Comparison of ENCODE assay signal across 9 cellular contexts in the genomic region with DNA sequence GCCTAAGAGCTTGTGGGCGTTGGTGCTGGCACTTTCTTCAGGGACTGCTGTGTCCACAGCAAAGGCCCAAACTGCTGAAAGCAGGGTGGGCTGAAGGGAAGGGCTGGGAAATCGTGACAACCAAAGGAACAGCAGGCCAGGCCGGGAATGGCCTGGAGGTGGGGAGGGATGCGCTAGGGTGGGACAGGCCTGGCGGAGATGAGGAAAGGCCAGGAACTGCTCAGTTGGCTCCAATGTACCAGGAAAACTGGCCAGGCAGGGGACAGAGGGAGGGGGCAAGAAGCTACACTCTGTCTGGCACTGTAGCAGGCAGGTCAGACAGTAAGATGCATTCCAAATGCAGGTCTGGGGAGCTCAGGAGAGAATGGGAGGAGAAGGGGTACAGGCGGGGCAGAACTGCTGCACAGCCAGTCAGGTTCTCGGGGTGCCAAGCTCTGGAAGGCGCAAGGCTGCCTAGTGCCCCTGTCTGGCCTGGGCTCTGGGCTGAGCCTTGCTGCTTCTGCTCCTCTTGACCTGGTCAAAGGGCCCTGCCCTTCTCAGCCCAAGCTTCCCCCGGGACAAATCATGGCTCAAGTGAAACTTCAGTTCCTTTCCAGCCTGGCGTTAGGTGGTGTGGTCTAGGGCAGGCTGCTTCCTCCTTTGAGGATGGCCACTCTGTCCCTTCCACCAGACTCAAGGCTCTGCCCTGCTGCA. TPM values are rescaled to one million over a fixed set of nuclear protein-coding genes. Genes with fewer than 3 reads are reported as not detected.
DNase-seq lines count a peak whose midpoint lies in the region; ATAC-seq, FAIRE-seq and TF ChIP-seq lines count a peak whose summit lies in the region.
"Had no signal": no experiment of that assay in that cellular context is flagged by ENCODE, and none has a peak within 500 bp of the region (broad histone marks: within the 10 kb centered on the region; RNA-seq: fewer than 3 reads in every experiment).

No MANE protein-coding gene starts in this region.

- no peaks in the 10 kb centered on the region for H3K9me3 ChIP-seq in CD4-positive, alpha-beta memory T cell (ENCODE audit: control insufficient read depth in 1 of 2, low read length in 2 of 2)
- H3K9me3 ChIP-seq in OCI-LY7 (ENCODE audit: low read length) = no peaks in the 10 kb centered on the region
- H3K9me3 ChIP-seq in H1 (ENCODE audit: insufficient read depth in 2 of 2, low read depth in 1 of 2, low read length in 1 of 2) = no peaks in the 10 kb centered on the region
- H3K9me3 ChIP-seq in pancreas = no peaks in the 10 kb centered on the region

- intact Hi-C loops in CD4-positive, alpha-beta memory T cell (cut with micrococcal nuclease) = no loop called here
- intact Hi-C loops in OCI-LY7 (cut with micrococcal nuclease; ENCODE audit: unreplicated experiment) = no loop called here
- intact Hi-C loops in pancreas (cut with DNase I) = no loop called here

- peak overlapping the region; percentile 6 for H3K27ac ChIP-seq in CD4-positive, alpha-beta memory T cell (ENCODE audit: low read depth, low read length)
- peak overlapping the region; percentile 19 for H3K27ac ChIP-seq in OCI-LY7 (ENCODE audit: low read depth, low read length, poor library complexity, severe bottlenecking)
- H3K27ac ChIP-seq in H1 (ENCODE audit: low read depth, low read length) = no peak overlapping the region; the same call in 1 of the 2 replicates
- peak overlapping the region; percentile 22 to 71 (median 59) for H3K27ac ChIP-seq in pancreas

- POLR2A ChIA-PET in CD4-positive, alpha-beta memory T cell (lab: Charles Lee; ENCODE audit: partially characterized antibody) = interaction anchor here (0.5 to 4.1 kb wide), 6 partner anchors 8 to 186 kb away, joined by 3 to 22 read pairs (median 6); a partner anchor contains a TSS
- POLR2A ChIA-PET in OCI-LY7 (lab: Charles Lee) = interaction anchor here (1.1 kb wide), 1 partner anchor 12 kb away, joined by 3 read pairs; a partner anchor contains a TSS
- POLR2A ChIA-PET in H1 (lab: Charles Lee; ENCODE audit: partially characterized antibody) = interaction anchor here (0.7 to 38.1 kb wide), 6 partner anchors 0 to 72 kb away, joined by 3 to 708 read pairs (median 4); a partner anchor contains a TSS

- H2AK5ac ChIP-seq in H1 (ENCODE audit: low read depth, low read length) = peak overlapping the region; percentile 72; the same call in 1 of the 2 replicates

- no peak overlapping the region for H3K4me3 ChIP-seq in CD4-positive, alpha-beta memory T cell (ENCODE audit: low read length in 2 of 2)
- H3K4me3 ChIP-seq in OCI-LY7 (ENCODE audit: low read depth, low read length, poor library complexity, severe bottlenecking) (no peak overlapping the region), H1 (ENCODE audit: extremely low read depth in 1 of 4, insufficient read depth in 2 of 4, low read depth in 3 of 4, low read length in 4 of 4) (no peak overlapping the region), pancreas (no peak overlapping the region)

- ATAC-seq in pancreas (no peak), HG03520 (IDR thresholded peaks at IDR 0.05; ENCODE audit: unreplicated experiment) (no peak), GM18858 (IDR thresholded peaks at IDR 0.05; ENCODE audit: unreplicated experiment) (no peak)

- H3K4me1 ChIP-seq in CD4-positive, alpha-beta memory T cell (ENCODE audit: insufficient read depth, low read length) = peaks cover 55% of the 10 kb centered on the region
- H3K4me1 ChIP-seq in OCI-LY7 (ENCODE audit: insufficient read depth, low read length, poor library complexity, severe bottlenecking) (peaks cover 41% of the 10 kb centered on the region), H1 (replicated peaks in 1 of 4; ENCODE audit: control insufficient read depth in 3 of 4, insufficient read depth in 4 of 4, low read length in 3 of 4) (peaks cover 0 to 15% (median 8%) of the 10 kb centered on the region in 4 experiments; a peak in 6 of 7 replicates), pancreas (peaks cover 0 to 8% (median 5%) of the 10 kb centered on the region in 3 donors)

- no peaks in the 10 kb centered on the region for H3K23me2 ChIP-seq in H1 (ENCODE audit: low read depth, low read length)

- H3K4me2 ChIP-seq in OCI-LY7 (ENCODE audit: low read length) = no peak overlapping the region
- no peak overlapping the region for H3K4me2 ChIP-seq in H1 (ENCODE audit: insufficient read depth in 1 of 2, low read depth in 2 of 2, low read length in 2 of 2)

- H3K56ac ChIP-seq in H1 (replicated peaks; ENCODE audit: insufficient read length, low read depth, low read length) = no peak overlapping the region

- WGBS in H1 (ENCODE audit: extremely low coverage in 1 of 2, insufficient coverage in 1 of 2, insufficient read length in 1 of 2, insufficient replicate concordance in 2 of 2, low coverage in 1 of 2, low lambda C conversion rate in 2 of 2, missing lambda C conversion rate in 1 of 2), 2 experiments = 86% methylated on average over 9 of the region's 10 CpGs; no CpG with 5 or more reads in 1 of the 2 experiments
- 76 to 79% methylated on average over 10 of the region's 10 CpGs for WGBS in pancreas, 2 donors

- H3K18ac ChIP-seq in H1 (ENCODE audit: extremely low read depth, low read length) = peak overlapping the region; percentile 48; the same call in 1 of the 2 replicates

- no peak overlapping the region for H4K5ac ChIP-seq in H1 (ENCODE audit: insufficient read length, low read depth, low read length)

- peak overlapping the region in 5 of 8 donors; percentile 39 to 73 (median 52) for H3K4me3 Mint-ChIP-seq in CD4-positive, alpha-beta memory T cell

- no peak overlapping the region for H3K4ac ChIP-seq in H1 (replicated peaks; ENCODE audit: insufficient read length, low read depth, low read length)

- TF ChIP-seq POLR2A in H1 (IDR thresholded peaks at IDR 0.05; ENCODE audit: control extremely low read depth in 1 of 2, low read depth in 2 of 2, low read length in 2 of 2) = no peak

- no peak overlapping the region for H3K14ac ChIP-seq in H1 (ENCODE audit: insufficient read length)

- H2AFZ ChIP-seq in OCI-LY7 (ENCODE audit: low read length) = no peak overlapping the region
- H2AFZ ChIP-seq in H1 (ENCODE audit: low read length) = no peak overlapping the region

- peak overlapping the region; percentile 41; the same call in 1 of the 2 replicates for H4K8ac ChIP-seq in H1 (ENCODE audit: extremely low read depth, insufficient read depth, low read length)

- H3K9me3 Mint-ChIP-seq in CD4-positive, alpha-beta memory T cell = no peaks in the 10 kb centered on the region

- no peaks in the 10 kb centered on the region for H3K9me2 ChIP-seq in OCI-LY7 (ENCODE audit: insufficient read depth, low read length)

- H2BK5ac ChIP-seq in H1 (ENCODE audit: low read depth, low read length) = peak overlapping the region; percentile 78; the same call in 1 of the 2 replicates

- no peaks in the 10 kb centered on the region for H3K27me3 ChIP-seq in CD4-positive, alpha-beta memory T cell (ENCODE audit: insufficient read depth, low read length)
- H3K27me3 ChIP-seq in H1 (replicated peaks in 1 of 4; ENCODE audit: control insufficient read depth in 3 of 4, extremely low read depth in 1 of 4, insufficient read depth in 3 of 4, low read length in 3 of 4) = peaks cover 0 to 5% (median 0%) of the 10 kb centered on the region in 4 experiments; a peak in 1 of 7 replicates
- H3K27me3 ChIP-seq in pancreas = peaks cover 0 to 4% (median 0%) of the 10 kb centered on the region in 4 donors

- no peaks in the 10 kb centered on the region for H4K20me1 ChIP-seq in OCI-LY7 (ENCODE audit: insufficient read depth, low read length)
- no peaks in the 10 kb centered on the region for H4K20me1 ChIP-seq in H1 (replicated peaks in 1 of 2; ENCODE audit: control insufficient read depth in 1 of 2, insufficient read depth in 2 of 2, low read length in 2 of 2)

- peaks cover 0 to 11% of the 10 kb centered on the region in 2 donors for H3K36me3 Mint-ChIP-seq in CD4-positive, alpha-beta memory T cell

- no peak for TF ChIP-seq RAD21 in H1 (IDR thresholded peaks at IDR 0.05 in 1 of 2, conservative IDR thresholded peaks at IDR 0.05 in 1 of 2; ENCODE audit: low read depth in 2 of 2, low read length in 2 of 2)

- peak overlapping the region; percentile 60; the same call in 1 of the 2 replicates for H2BK12ac ChIP-seq in H1 (ENCODE audit: low read depth, low read length)

- TF ChIP-seq CTCF in OCI-LY7 (conservative IDR thresholded peaks at IDR 0.05; ENCODE audit: low read length) = no peak
- TF ChIP-seq CTCF in H1 (IDR thresholded peaks at IDR 0.05; ENCODE audit: control extremely low read depth in 1 of 3, insufficient read depth in 1 of 3, low read depth in 1 of 3, low read length in 3 of 3) = no peak
- TF ChIP-seq CTCF in pancreas (IDR thresholded peaks at IDR 0.05) = no peak

- TF ChIP-seq EP300 in H1 (IDR thresholded peaks at IDR 0.05; ENCODE audit: borderline replicate concordance in 1 of 2, low read depth in 2 of 2, low read length in 2 of 2) = no peak

- no peaks in the 10 kb centered on the region for H3K27me3 Mint-ChIP-seq in CD4-positive, alpha-beta memory T cell

- no peak for DNase-seq in CD4-positive, alpha-beta memory T cell
- no peak for DNase-seq in OCI-LY7 (ENCODE audit: low spot score)
- no peak for DNase-seq in H1 (ENCODE audit: low read depth in 1 of 2, low spot score in 2 of 2)
- DNase-seq in pancreas = peak in 2 of 6 donors; percentile 13 to 59
- DNase-seq in Kasumi-1 (lab: John Stamatoyannopoulos, UW) = no peak
- DNase-seq in iPS-NIHi7 (ENCODE audit: extremely low spot score) = no peak

- no peak overlapping the region for H3K9ac ChIP-seq in H1 (replicated peaks in 1 of 4; ENCODE audit: extremely low read depth in 1 of 4, low read depth in 3 of 4, low read length in 3 of 4)

- H3K79me2 ChIP-seq in OCI-LY7 (ENCODE audit: insufficient read depth, low read depth, low read length) (no peaks in the 10 kb centered on the region), H1 (ENCODE audit: control insufficient read depth in 1 of 2, insufficient read depth in 2 of 2, low read length in 2 of 2) (no peaks in the 10 kb centered on the region)

- H3K79me1 ChIP-seq in H1 (ENCODE audit: low read depth, low read length) = no peaks in the 10 kb centered on the region

- H4K91ac ChIP-seq in H1 (replicated peaks; ENCODE audit: insufficient read length, low read length) = no peak overlapping the region

- H2BK20ac ChIP-seq in H1 (ENCODE audit: low read length) = 0 out of 2 replicates have a peak overlapping the region, but pooled peaks have one; percentile 72

- no peaks in the 10 kb centered on the region for H3K36me3 ChIP-seq in CD4-positive, alpha-beta memory T cell (ENCODE audit: insufficient read depth, low read length)
- H3K36me3 ChIP-seq in OCI-LY7 (ENCODE audit: insufficient read depth, low read length) (no peaks in the 10 kb centered on the region), H1 (ENCODE audit: control insufficient read depth in 2 of 4, insufficient read depth in 4 of 4, low read length in 3 of 4) (peaks cover 0 to 3% (median under 1%) of the 10 kb centered on the region in 4 experiments; a peak in 3 of 8 replicates), pancreas (no peaks in the 10 kb centered on the region)

- peaks cover 41 to 63% (median 52%) of the 10 kb centered on the region in 4 donors for H3K4me1 Mint-ChIP-seq in CD4-positive, alpha-beta memory T cell

- H3K23ac ChIP-seq in H1 (ENCODE audit: insufficient read length) = no peak overlapping the region

- no peak overlapping the region for H2BK120ac ChIP-seq in H1 (replicated peaks; ENCODE audit: low read depth, low read length)

- FAIRE-seq in H1 (lab: Jason Lieb, UNC) (no peak), pancreas (lab: Jason Lieb, UNC) (no peak)

- H3K27ac Mint-ChIP-seq in CD4-positive, alpha-beta memory T cell = peak overlapping the region; percentile 77 to 97 (median 92)

- H2BK15ac ChIP-seq in H1 (ENCODE audit: low read length) = 0 out of 2 replicates have a peak overlapping the region, but pooled peaks have one; percentile 61

- CTCF ChIA-PET in CD4-positive, alpha-beta memory T cell (lab: Charles Lee; ENCODE audit: partially characterized antibody) = interaction anchor here (0.9 to 1.7 kb wide), 6 partner anchors 9 to 102 kb away, joined by 3 to 9 read pairs (median 4); a partner anchor contains a TSS
- CTCF ChIA-PET in OCI-LY7 (lab: Charles Lee; ENCODE audit: unreplicated experiment) = interaction anchor here (1.0 to 1.2 kb wide), 2 partner anchors 22 to 117 kb away, joined by 3 read pairs; no protein-coding TSS in a partner anchor
- CTCF ChIA-PET in H1 (lab: Charles Lee; ENCODE audit: partially characterized antibody) = interaction anchor here (0.6 to 52.4 kb wide), 12 partner anchors 6 to 116 kb away, joined by 3 to 1885 read pairs (median 4); a partner anchor contains a TSS

- no TSS peak for BruUV-seq in OCI-LY7 (replicated peaks; lab: Mats Ljungman, UMichigan)

RNA-seq across cellular contexts. Expression of a gene that starts 7.3 kb away (rescaled TPM):
- under 1 TPM in 1 of 2 experiments, not detected in 1; 0.55 TPM for total RNA-seq in CD4-positive, alpha-beta memory T cell
- not detected for polyA plus RNA-seq in CD4-positive, alpha-beta memory T cell
- total RNA-seq in OCI-LY7 (2014; rRNA removed; shearing (Covaris generic)) = not detected in 2 replicates
- total RNA-seq in OCI-LY7 (2022) = not detected in 2 replicates
- 4.4 and 5.6 TPM in 2 replicates for total RNA-seq in H1 (2021; fragmentation: NEBNext Ultra II Directional; extraction: Animal tissue kit (Norgen Biotek cat#: 25700))
- polyA plus RNA-seq in H1 (2011; rRNA removed) = 10.5 and 10.9 TPM in 2 replicates
- 8.1 TPM for polyA plus RNA-seq in H1 (2011; cell fraction: cytosol; rRNA removed)
- polyA plus RNA-seq in H1 (2011; cell fraction: nucleus; rRNA removed) = 10.0 TPM
- 4.3 to 8.6 TPM (median 7.6 TPM) in 4 replicates for polyA plus RNA-seq in H1 (2012, experiment 1 of 2)
- 5.6 TPM for polyA plus RNA-seq in H1 (2012, experiment 2 of 2)
- 3.4 TPM for polyA plus RNA-seq in H1 (2013, experiment 1 of 2)
- polyA plus RNA-seq in H1 (2013, experiment 2 of 2) = 3.4 TPM
- 0.95 and 1.4 TPM in 2 replicates for polyA minus RNA-seq in H1 (2011; rRNA and poly(A)+ RNA removed)
- 4.9 TPM for polyA minus RNA-seq in H1 (2011; cell fraction: cytosol; rRNA and poly(A)+ RNA removed)
- polyA minus RNA-seq in H1 (2011; cell fraction: nucleus; rRNA and poly(A)+ RNA removed) = 1.7 TPM
- under 1 TPM in 3 of 6 donors, not detected in 3; 0.16 to 0.64 (median 0.23) TPM for total RNA-seq in pancreas
- 10 to 100 TPM in 1 of 2 donors, 1 to 10 TPM in 1; 3.0 to 11.7 TPM for polyA plus RNA-seq in pancreas
- total RNA-seq: fibroblast of lung had no signal
- polyA plus RNA-seq: fibroblast of lung had no signal

RNA-seq across cellular contexts. Expression of a gene that starts 10.4 kb away (rescaled TPM):
- 1 to 10 TPM; 5.9 to 6.3 TPM for total RNA-seq in CD4-positive, alpha-beta memory T cell
- under 1 TPM in 1 of 2 donors, not detected in 1; 0.14 TPM for polyA plus RNA-seq in CD4-positive, alpha-beta memory T cell
- 1.5 and 9.4 TPM in 2 replicates for total RNA-seq in OCI-LY7 (2014; rRNA removed; shearing (Covaris generic))
- total RNA-seq in OCI-LY7 (2022) (2.7 TPM in 2 replicates), pancreas (1 to 10 TPM in 1 of 6 donors, under 1 TPM in 5; 0.13 to 2.0 (median 0.30) TPM)
- total RNA-seq in H1 (2021; fragmentation: NEBNext Ultra II Directional; extraction: Animal tissue kit (Norgen Biotek cat#: 25700)) = 1.4 TPM in 2 replicates
- polyA plus RNA-seq in H1 (2011; rRNA removed) (0.82 and 1.3 TPM in 2 replicates), pancreas (1 to 10 TPM; 1.1 to 3.0 TPM)
- polyA plus RNA-seq in H1 (2011; cell fraction: cytosol; rRNA removed) = 1.2 TPM
- 8.9 TPM for polyA plus RNA-seq in H1 (2011; cell fraction: nucleus; rRNA removed)
- 1.7 to 2.6 TPM (median 2.3 TPM) in 4 replicates for polyA plus RNA-seq in H1 (2012, experiment 1 of 2)
- 1.4 TPM for polyA plus RNA-seq in H1 (2012, experiment 2 of 2)
- 0.49 TPM for polyA plus RNA-seq in H1 (2013, experiment 1 of 2)
- 0.48 TPM for polyA plus RNA-seq in H1 (2013, experiment 2 of 2)
- 1.1 and 1.3 TPM in 2 replicates for polyA minus RNA-seq in H1 (2011; rRNA and poly(A)+ RNA removed)
- 1.4 TPM for polyA minus RNA-seq in H1 (2011; cell fraction: cytosol; rRNA and poly(A)+ RNA removed)
- polyA minus RNA-seq in H1 (2011; cell fraction: nucleus; rRNA and poly(A)+ RNA removed) = 4.2 TPM

RNA-seq across cellular contexts. Expression of a gene that starts 12.3 kb away (rescaled TPM):
- 10 to 100 TPM; 29.6 to 30.5 TPM for total RNA-seq in CD4-positive, alpha-beta memory T cell
- 10 to 100 TPM; 22.1 to 26.5 TPM for polyA plus RNA-seq in CD4-positive, alpha-beta memory T cell
- total RNA-seq in OCI-LY7 (2014; rRNA removed; shearing (Covaris generic)) = 4.5 and 8.7 TPM in 2 replicates
- total RNA-seq in OCI-LY7 (2022) (9.2 and 12.4 TPM in 2 replicates), pancreas (10 to 100 TPM; 19.4 to 33.4 (median 23.1) TPM)
- 18.5 and 21.0 TPM in 2 replicates for total RNA-seq in H1 (2021; fragmentation: NEBNext Ultra II Directional; extraction: Animal tissue kit (Norgen Biotek cat#: 25700))
- polyA plus RNA-seq in H1 (2011; rRNA removed) (30.7 and 32.2 TPM in 2 replicates), pancreas (10 to 100 TPM; 34.7 to 46.3 TPM)
- polyA plus RNA-seq in H1 (2011; cell fraction: cytosol; rRNA removed) = 26.7 TPM
- polyA plus RNA-seq in H1 (2011; cell fraction: nucleus; rRNA removed) = 97.3 TPM
- polyA plus RNA-seq in H1 (2012, experiment 1 of 2) = 16.4 to 26.1 TPM (median 23.6 TPM) in 4 replicates
- polyA plus RNA-seq in H1 (2012, experiment 2 of 2) = 17.3 TPM
- 16.2 TPM for polyA plus RNA-seq in H1 (2013, experiment 1 of 2)
- 14.6 TPM for polyA plus RNA-seq in H1 (2013, experiment 2 of 2)
- 28.0 and 33.0 TPM in 2 replicates for polyA minus RNA-seq in H1 (2011; rRNA and poly(A)+ RNA removed)
- polyA minus RNA-seq in H1 (2011; cell fraction: cytosol; rRNA and poly(A)+ RNA removed) = 11.7 TPM
- 13.7 TPM for polyA minus RNA-seq in H1 (2011; cell fraction: nucleus; rRNA and poly(A)+ RNA removed)

RNA-seq across cellular contexts. Expression of a gene that starts 24.3 kb away (rescaled TPM):
- total RNA-seq in CD4-positive, alpha-beta memory T cell = 1 to 10 TPM; 4.1 to 4.5 TPM
- under 1 TPM in 1 of 2 donors, not detected in 1; 0.55 TPM for polyA plus RNA-seq in CD4-positive, alpha-beta memory T cell
- 5.8 and 6.5 TPM in 2 replicates for total RNA-seq in OCI-LY7 (2014; rRNA removed; shearing (Covaris generic))
- total RNA-seq in OCI-LY7 (2022) (11.4 and 14.6 TPM in 2 replicates), pancreas (10 to 100 TPM; 38.7 to 78.9 (median 45.0) TPM)
- 394 and 403 TPM in 2 replicates for total RNA-seq in H1 (2021; fragmentation: NEBNext Ultra II Directional; extraction: Animal tissue kit (Norgen Biotek cat#: 25700))
- polyA plus RNA-seq in H1 (2011; rRNA removed) (183 and 278 TPM in 2 replicates), pancreas (10 to 100 TPM; 37.2 to 44.3 TPM)
- 174 TPM for polyA plus RNA-seq in H1 (2011; cell fraction: cytosol; rRNA removed)
- polyA plus RNA-seq in H1 (2011; cell fraction: nucleus; rRNA removed) = 329 TPM
- 181 to 248 TPM (median 223 TPM) in 4 replicates for polyA plus RNA-seq in H1 (2012, experiment 1 of 2)
- polyA plus RNA-seq in H1 (2012, experiment 2 of 2) = 260 TPM
- polyA plus RNA-seq in H1 (2013, experiment 1 of 2) = 199 TPM
- polyA plus RNA-seq in H1 (2013, experiment 2 of 2) = 211 TPM
- 255 and 261 TPM in 2 replicates for polyA minus RNA-seq in H1 (2011; rRNA and poly(A)+ RNA removed)
- 264 TPM for polyA minus RNA-seq in H1 (2011; cell fraction: cytosol; rRNA and poly(A)+ RNA removed)
- polyA minus RNA-seq in H1 (2011; cell fraction: nucleus; rRNA and poly(A)+ RNA removed) = 204 TPM

RNA-seq across cellular contexts. Expression of a gene that starts 38.6 kb away (rescaled TPM):
- total RNA-seq in CD4-positive, alpha-beta memory T cell = 100 to 1,000 TPM; 105 to 110 TPM
- polyA plus RNA-seq in CD4-positive, alpha-beta memory T cell = 10 to 100 TPM; 42.2 to 43.2 TPM
- 33.7 and 36.5 TPM in 2 replicates for total RNA-seq in OCI-LY7 (2014; rRNA removed; shearing (Covaris generic))
- total RNA-seq in OCI-LY7 (2022) (54.2 and 62.1 TPM in 2 replicates), pancreas (10 to 100 TPM; 24.4 to 35.7 (median 27.2) TPM)
- 47.6 and 56.7 TPM in 2 replicates for total RNA-seq in H1 (2021; fragmentation: NEBNext Ultra II Directional; extraction: Animal tissue kit (Norgen Biotek cat#: 25700))
- polyA plus RNA-seq in H1 (2011; rRNA removed) (80.3 and 116 TPM in 2 replicates), pancreas (10 to 100 TPM; 64.5 to 73.8 TPM)
- 80.2 TPM for polyA plus RNA-seq in H1 (2011; cell fraction: cytosol; rRNA removed)
- polyA plus RNA-seq in H1 (2011; cell fraction: nucleus; rRNA removed) = 203 TPM
- 54.2 to 69.5 TPM (median 56.8 TPM) in 4 replicates for polyA plus RNA-seq in H1 (2012, experiment 1 of 2)
- polyA plus RNA-seq in H1 (2012, experiment 2 of 2) = 61.3 TPM
- 80.5 TPM for polyA plus RNA-seq in H1 (2013, experiment 1 of 2)
- polyA plus RNA-seq in H1 (2013, experiment 2 of 2) = 91.9 TPM
- polyA minus RNA-seq in H1 (2011; rRNA and poly(A)+ RNA removed) = 78.6 and 84.8 TPM in 2 replicates
- 37.6 TPM for polyA minus RNA-seq in H1 (2011; cell fraction: cytosol; rRNA and poly(A)+ RNA removed)
- 53.7 TPM for polyA minus RNA-seq in H1 (2011; cell fraction: nucleus; rRNA and poly(A)+ RNA removed)
